ENCODE assay signal across 23 cellular contexts in the genomic region with DNA sequence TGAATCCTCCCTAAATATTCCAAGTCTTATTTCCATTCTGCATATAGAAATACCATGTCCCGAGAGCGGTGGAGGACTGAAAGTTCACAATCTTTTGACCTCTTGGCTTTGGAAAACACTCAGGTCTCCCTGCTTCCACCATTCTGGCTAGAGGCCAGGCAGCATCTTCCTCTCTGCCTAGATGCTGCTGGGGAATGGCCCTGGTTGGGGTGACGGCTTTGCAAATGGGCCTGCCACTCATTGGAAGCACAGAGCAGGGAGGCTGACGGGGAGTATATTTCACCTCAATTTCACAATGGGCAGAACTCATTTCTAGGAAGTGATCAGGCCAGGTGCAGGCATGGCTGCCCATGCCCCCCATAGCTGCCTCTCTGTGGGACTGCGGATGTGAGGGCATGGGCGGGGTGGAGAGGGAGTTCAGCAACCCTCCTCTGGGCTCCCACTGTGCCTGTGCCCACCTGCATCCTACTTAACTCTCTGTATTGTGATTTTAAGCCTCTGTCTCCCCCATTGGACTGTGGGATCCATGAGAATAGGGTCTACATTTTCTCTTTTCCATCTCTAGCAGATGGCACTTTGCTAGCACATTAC.
"Had no signal": no experiment of that assay in that cellular context is flagged by ENCODE, and none has a peak within 500 bp of the region (broad histone marks: within the 10 kb centered on the region; RNA-seq: fewer than 3 reads in every experiment).

No MANE protein-coding gene starts in this region.

- H3K27ac ChIP-seq: brain microvascular endothelial cell, coronary artery, dorsolateral prefrontal cortex, gastroesophageal sphincter, heart right ventricle, WERI-Rb-1 had no signal

- FAIRE-seq: astrocyte, bronchial epithelial cell had no signal

- H3K9me3 ChIP-seq: gastroesophageal sphincter, heart right ventricle had no signal

- DNase-seq: activated B cell treated with CpG ODN at 0.5 μM for 24 hours; activated CD4-positive, alpha-beta T cell treated with anti-CD3 and anti-CD28 coated beads for 48 hours; activated CD4-positive, alpha-beta T cell treated with anti-CD3 and anti-CD28 coated beads, Interleukin-2, amount 50 U/mL, for 1 hour; activated CD4-positive, alpha-beta T cell treated with anti-CD3 and anti-CD28 coated beads, Interleukin-2, amount 50 U/mL, for 48 hours; activated CD8-positive, alpha-beta memory T cell treated with anti-CD3 and anti-CD28 coated beads for 24 hours; activated CD8-positive, alpha-beta T cell treated with anti-CD3 and anti-CD28 coated beads for 36 hours; activated effector memory CD4-positive, alpha-beta T cell treated with Interleukin-2 at 50 U/mL for 16 hours; activated gamma-delta T cell treated with Interleukin-2 at 50 U/mL for 16 hours; activated naive CD4-positive, alpha-beta T cell treated with anti-CD3 and anti-CD28 coated beads, Interleukin-2, amount 50 U/mL, for 16 hours; activated naive CD4-positive, alpha-beta T cell treated with Interleukin-2 at 50 U/mL for 16 hours; activated T-cell treated with anti-CD3 and anti-CD28 coated beads, Interleukin-2, amount 50 U/mL, for 4 hours; anterior cingulate cortex; brain microvascular endothelial cell; dorsolateral prefrontal cortex; effector memory CD4-positive, alpha-beta T cell; endodermal cell; foreskin melanocyte; heart right ventricle; WERI-Rb-1 had no signal

- H3K36me3 ChIP-seq: brain microvascular endothelial cell, gastroesophageal sphincter, heart right ventricle, WERI-Rb-1 had no signal

- H3K27me3 ChIP-seq: brain microvascular endothelial cell, dorsolateral prefrontal cortex, gastroesophageal sphincter, heart right ventricle had no signal

- H3K4me3 ChIP-seq: coronary artery, dorsolateral prefrontal cortex, gastroesophageal sphincter, heart right ventricle had no signal
